ENCODE assay signal across 14 cellular contexts in genomic region chr10:31686566-31686965, GRCh38.
"Had no signal": no experiment of that assay in that cellular context is flagged by ENCODE, and none has a peak within 500 bp of the region (broad histone marks: within the 10 kb centered on the region; RNA-seq: fewer than 3 reads in every experiment).

No MANE protein-coding gene starts in this region.

- H3K36me3 ChIP-seq: right atrium auricular region, tibial nerve, upper lobe of right lung had no signal

- H3K4me1 ChIP-seq: right atrium auricular region, tibial nerve, upper lobe of right lung had no signal

- H3K4me3 Mint-ChIP-seq: naive thymus-derived CD4-positive, alpha-beta T cell; nephron progenitor cell had no signal

- H3K4me3 ChIP-seq: coronary artery, right atrium auricular region, tibial nerve, upper lobe of right lung had no signal

- H3K27me3 ChIP-seq: right atrium auricular region, tibial nerve, upper lobe of right lung had no signal

- DNase-seq: effector CD4-positive, alpha-beta T cell; foreskin melanocyte; mammary epithelial cell; naive thymus-derived CD4-positive, alpha-beta T cell; nephron progenitor cell; posterior cingulate gyrus; small intestine; stimulated activated CD4-positive, alpha-beta T cell treated with anti-CD3 and anti-CD28 coated beads, Interleukin-12 subunit alpha, Interleukin-12 subunit beta, amount 100 ng/mL, for 4 hours; stimulated activated naive CD4-positive, alpha-beta T cell; upper lobe of right lung had no signal

- H3K27ac ChIP-seq: coronary artery, right atrium auricular region, tibial nerve, upper lobe of right lung had no signal

- H3K27ac Mint-ChIP-seq: naive thymus-derived CD4-positive, alpha-beta T cell; nephron progenitor cell had no signal

- ATAC-seq: left lobe of liver; naive thymus-derived CD4-positive, alpha-beta T cell; upper lobe of right lung had no signal

- H3K4me1 Mint-ChIP-seq: naive thymus-derived CD4-positive, alpha-beta T cell; nephron progenitor cell had no signal
